1 cellular context compared by ENCODE assay signal in genomic region chr11:86807356-86807755, GRCh38.
TF ChIP-seq lines count a peak whose summit lies in the region.

No MANE protein-coding gene starts in this region.

TF ChIP-seq in endothelial cell of umbilical vein, 7 proteins besides CTCF, POLR2A, EP300 and RAD21:
- TF ChIP-seq MYC (IDR thresholded peaks at IDR 0.05; ENCODE audit: low read depth, low read length) (no peak), POLR2AphosphoS5 (IDR thresholded peaks at IDR 0.05; ENCODE audit: insufficient read depth, low read depth, low read length) (no peak), GATA2 (IDR thresholded peaks at IDR 0.05; ENCODE audit: insufficient read depth, insufficient read length, low read depth, low read length) (no peak), FOS (IDR thresholded peaks at IDR 0.05; ENCODE audit: borderline replicate concordance, insufficient read depth, low read length) (no peak), EZH2 (IDR thresholded peaks at IDR 0.05; ENCODE audit: borderline replicate concordance, low read depth, low read length, severe bottlenecking) (no peak), MAX (IDR thresholded peaks at IDR 0.05; ENCODE audit: insufficient read depth, insufficient read length) (no peak), JUN (IDR thresholded peaks at IDR 0.05; ENCODE audit: borderline replicate concordance, insufficient read depth, insufficient read length, low read depth) (no peak)
